ENCODE assay signal across 27 cellular contexts in genomic region chr15:79466488-79466887, GRCh38.
"Had no signal": no experiment of that assay in that cellular context is flagged by ENCODE, and none has a peak within 500 bp of the region (broad histone marks: within the 10 kb centered on the region; RNA-seq: fewer than 3 reads in every experiment).

No MANE protein-coding gene starts in this region.

- H3K4me3 ChIP-seq: adrenal gland, body of pancreas, breast epithelium had no signal

- H3K27ac ChIP-seq: adrenal gland, brain microvascular endothelial cell, breast epithelium, VCaP had no signal

- DNase-seq: activated B cell treated with CpG ODN at 0.5 μM for 24 hours; activated CD4-positive, alpha-beta memory T cell treated with anti-CD3 and anti-CD28 coated beads for 36 hours; activated CD4-positive, alpha-beta T cell treated with anti-CD3 and anti-CD28 coated beads for 4 hours; activated CD4-positive, alpha-beta T cell treated with anti-CD3 and anti-CD28 coated beads, Interleukin-2, amount 10 ng/mL, durations not matched to agents 24 days and 14 days; activated CD4-positive, alpha-beta T cell treated with anti-CD3 and anti-CD28 coated beads, Interleukin-2, amount 50 U/mL, for 1 hour; activated CD4-positive, alpha-beta T cell treated with anti-CD3 and anti-CD28 coated beads, Interleukin-2, amount 50 U/mL, for 4 hours; activated CD4-positive, CD25-positive, alpha-beta regulatory T cell treated with anti-CD3 and anti-CD28 coated beads, Interleukin-2, amount 50 U/mL, for 72 hours; activated CD8-positive, alpha-beta memory T cell treated with anti-CD3 and anti-CD28 coated beads, Interleukin-2, amount 50 U/mL, for 4 hours; activated CD8-positive, alpha-beta T cell treated with anti-CD3 and anti-CD28 coated beads for 36 hours; activated effector memory CD4-positive, alpha-beta T cell treated with anti-CD3 and anti-CD28 coated beads, Interleukin-2, amount 50 U/mL, for 16 hours; activated gamma-delta T cell treated with Interleukin-2 at 50 U/mL for 16 hours; activated naive CD4-positive, alpha-beta T cell; activated naive CD4-positive, alpha-beta T cell treated with anti-CD3 and anti-CD28 coated beads for 36 hours; activated naive CD4-positive, alpha-beta T cell treated with anti-CD3 and anti-CD28 coated beads, Interleukin-2, amount 50 U/mL, for 16 hours; activated naive CD8-positive, alpha-beta T cell treated with anti-CD3 and anti-CD28 coated beads for 36 hours; activated T-cell treated with anti-CD3 and anti-CD28 coated beads for 4 hours; activated T-cell treated with anti-CD3 and anti-CD28 coated beads, Interleukin-2, amount 50 U/mL, for 1 hour; activated T-cell treated with anti-CD3 and anti-CD28 coated beads, Interleukin-2, amount 50 U/mL, for 4 hours; activated T-cell treated with anti-CD3 and anti-CD28 coated beads, Interleukin-2, amount 50 U/mL, for 72 hours; adrenal gland; amniotic stem cell; aorta; body of pancreas; brain microvascular endothelial cell; central memory CD4-positive, alpha-beta T cell had no signal

- H3K36me3 ChIP-seq: adrenal gland, brain microvascular endothelial cell, breast epithelium had no signal

- H3K4me1 ChIP-seq: adrenal gland, breast epithelium had no signal

- H3K9me3 ChIP-seq: adrenal gland, body of pancreas, breast epithelium had no signal

- H3K27me3 ChIP-seq: adrenal gland, body of pancreas, brain microvascular endothelial cell, breast epithelium had no signal
